8 cellular contexts compared by ENCODE assay signal in the genomic region with DNA sequence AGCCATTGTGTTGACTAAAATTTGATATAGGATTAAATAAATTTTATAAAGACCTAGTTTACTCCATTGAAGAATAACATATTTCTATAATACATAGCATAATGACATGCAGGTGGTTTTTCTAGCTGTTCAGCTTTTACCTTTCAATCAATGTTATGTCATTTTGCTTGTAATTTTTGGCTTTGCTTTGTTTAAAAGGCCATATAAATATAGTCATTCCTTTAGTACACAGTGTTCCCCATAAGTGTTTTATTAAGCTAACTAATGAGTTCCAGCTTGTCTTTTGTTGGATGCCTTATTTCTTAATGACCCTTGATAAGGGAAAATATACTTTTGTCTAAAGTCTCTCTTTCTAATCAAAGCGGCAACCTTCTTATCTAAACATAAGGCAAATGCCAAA.
"Had no signal": no experiment of that assay in that cellular context is flagged by ENCODE, and none has a peak within 500 bp of the region (broad histone marks: within the 10 kb centered on the region; RNA-seq: fewer than 3 reads in every experiment).

No MANE protein-coding gene starts in this region.

- H3K4me3 Mint-ChIP-seq: HFFc6 had no signal

- H3K36me3 ChIP-seq: HAP-1 had no signal

- ATAC-seq: HCT116 had no signal

- H3K9me3 ChIP-seq: HAP-1 had no signal

- H3K4me1 ChIP-seq: HAP-1 had no signal

- H3K27ac ChIP-seq: GM23248 had no signal

- H3K9ac ChIP-seq: GM23248 had no signal

- DNase-seq: GM23248, GOT3, H7, HFFc6, IMR-90, KBM-7 had no signal

- H3K4me3 ChIP-seq: GM23248, HAP-1 had no signal

- H3K27ac Mint-ChIP-seq: HFFc6 had no signal

- H2AFZ ChIP-seq: GM23248 had no signal
